8 cellular contexts compared by ENCODE assay signal in the genomic region with DNA sequence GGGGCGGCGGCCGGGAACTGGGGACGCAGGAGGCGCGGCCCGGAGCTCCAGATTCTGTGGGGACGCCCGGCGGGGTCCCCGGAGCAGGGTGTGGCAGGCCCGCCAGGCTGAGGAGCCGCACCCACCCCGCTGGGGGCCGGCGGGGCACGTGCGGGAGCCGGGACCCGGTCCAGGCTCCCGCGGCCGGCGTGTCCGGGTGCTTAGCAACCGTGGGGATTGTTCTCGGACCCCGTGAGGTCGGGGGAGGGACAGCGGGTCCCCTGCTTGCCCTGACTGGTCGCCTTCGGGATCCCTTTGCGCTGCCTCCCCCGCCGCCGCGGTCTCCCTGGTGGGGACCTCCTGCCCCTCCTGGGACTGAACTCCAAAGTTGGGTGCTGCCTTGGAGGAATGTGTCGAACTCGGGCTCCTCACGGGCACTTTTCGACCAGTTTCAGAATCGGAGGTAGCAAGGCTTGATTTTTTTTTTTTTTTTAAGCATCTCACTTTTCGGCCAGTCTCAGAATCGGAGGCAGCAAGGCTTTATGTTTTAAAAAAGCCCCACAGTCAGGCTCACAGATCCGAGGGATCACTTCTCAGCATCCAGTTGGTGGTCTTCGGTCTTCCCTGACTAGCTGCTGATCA. TPM values are rescaled to one million over a fixed set of nuclear protein-coding genes. Genes with fewer than 3 reads are reported as not detected.
A peak's percentile ranks its signal among the peaks of the same experiment; 100 is the strongest.
DNase-seq lines count a peak whose midpoint lies in the region; ATAC-seq lines count a peak whose summit lies in the region.

No MANE protein-coding gene starts in this region.

- peak overlapping the region; percentile 78 for H3K4me3 Mint-ChIP-seq in activated CD4-positive, alpha-beta T cell treated with anti-CD3 and anti-CD28 coated beads for 36 hours

- H3K9me2 ChIP-seq in GM23248 (ENCODE audit: insufficient read depth) (no peaks in the 10 kb centered on the region), Karpas-422 (replicated peaks; ENCODE audit: insufficient read depth, low read length) (no peaks in the 10 kb centered on the region)

- intact Hi-C loops in activated CD4-positive, alpha-beta T cell treated with anti-CD3 and anti-CD28 coated beads for 36 hours (cut with DNase I, micrococcal nuclease) = loop anchor here (5.0 kb wide), 2 partner anchors 54 to 939 kb away; partner anchors contain the start of genes IFI6 (in 1 of the 2) and PIGV (in 1 of the 2)

- H3K27ac Mint-ChIP-seq in activated CD4-positive, alpha-beta T cell treated with anti-CD3 and anti-CD28 coated beads for 36 hours = no peak overlapping the region

- POLR2A ChIA-PET in activated CD4-positive, alpha-beta T cell treated with anti-CD3 and anti-CD28 coated beads for 36 hours (lab: Charles Lee) = interaction anchor here (1.1 to 1.4 kb wide), 5 partner anchors 47 to 492 kb away, joined by 3 to 22 read pairs (median 5); partner anchors contain the start of genes IFI6, STX12 and WDTC1

- in situ Hi-C loops in GM23248 (cut with MboI) = no loop called here

- H3K79me2 ChIP-seq in GM23248 (ENCODE audit: insufficient read depth) (peaks cover 13% of the 10 kb centered on the region), Karpas-422 (ENCODE audit: low read length) (peaks cover 12% of the 10 kb centered on the region)

- H3K9me3 Mint-ChIP-seq in activated CD4-positive, alpha-beta T cell treated with anti-CD3 and anti-CD28 coated beads for 36 hours (ENCODE audit: low read depth) = no peaks in the 10 kb centered on the region

- H3K9ac ChIP-seq in GM23248 (peak overlapping the region; percentile 86), Karpas-422 (ENCODE audit: low read length) (peak overlapping the region; percentile 78)

- H2AFZ ChIP-seq in GM23248 (peak overlapping the region; percentile 85), Karpas-422 (ENCODE audit: low read length) (peak overlapping the region; percentile 57)

- peaks cover 11% of the 10 kb centered on the region; the same call in 1 of the 2 replicates for H3F3A ChIP-seq in GM23248 (ENCODE audit: insufficient read depth)

- H3K36me3 ChIP-seq in GM23248 (ENCODE audit: low read depth) (peaks cover 4% of the 10 kb centered on the region; the same call in 1 of the 2 replicates), Karpas-422 (ENCODE audit: insufficient read depth, low read length) (0 out of 2 replicates have a peak, but pooled peaks cover 2% of the 10 kb centered on the region)

- WGBS in GM23248 (ENCODE audit: low coverage in 1 of 2, low lambda C conversion rate in 2 of 2, missing lambda C conversion rate in 2 of 2), 2 experiments = 1 to 2% methylated on average over 21 to 33 of the region's 46 CpGs

- peaks cover 11% of the 10 kb centered on the region for H3K36me3 Mint-ChIP-seq in activated CD4-positive, alpha-beta T cell treated with anti-CD3 and anti-CD28 coated beads for 36 hours (ENCODE audit: low read depth)

- peak overlapping the region; percentile 73 for H3K27ac ChIP-seq in GM23248
- H3K27ac ChIP-seq in Karpas-422 (ENCODE audit: low read length) = peak overlapping the region; percentile 62

- H4K20me1 ChIP-seq in GM23248 (ENCODE audit: insufficient read depth) (no peaks in the 10 kb centered on the region), Karpas-422 (ENCODE audit: insufficient read depth, low read depth, low read length) (no peaks in the 10 kb centered on the region)

- H3K27me3 ChIP-seq in GM23248 (replicated peaks; ENCODE audit: insufficient read depth) (no peaks in the 10 kb centered on the region), Karpas-422 (ENCODE audit: low read length) (no peaks in the 10 kb centered on the region)

- H3K4me1 ChIP-seq in GM23248 (ENCODE audit: insufficient read depth) (peaks cover 9% of the 10 kb centered on the region; the same call in 1 of the 2 replicates), Karpas-422 (ENCODE audit: low read length) (peaks cover 17% of the 10 kb centered on the region)

- H3K27me3 Mint-ChIP-seq in activated CD4-positive, alpha-beta T cell treated with anti-CD3 and anti-CD28 coated beads for 36 hours = no peaks in the 10 kb centered on the region

- CTCF ChIA-PET in activated CD4-positive, alpha-beta T cell treated with anti-CD3 and anti-CD28 coated beads for 36 hours (lab: Charles Lee) = interaction anchor here (0.8 to 1.9 kb wide), 8 partner anchors 20 to 63 kb away, joined by 3 to 14 read pairs (median 4); partner anchors contain the start of genes IFI6 and STX12

- H3K9me3 ChIP-seq in GM23248 (ENCODE audit: low read depth) (no peaks in the 10 kb centered on the region), Karpas-422 (ENCODE audit: low read length) (no peaks in the 10 kb centered on the region)

- H3K4me3 ChIP-seq in GM23248 (peak overlapping the region; percentile 85), Karpas-422 (ENCODE audit: low read length) (peak overlapping the region; percentile 80)

- DNase-seq in DMS 273 (lab: John Stamatoyannopoulos, UW; ENCODE audit: unreplicated experiment) (peak; percentile 80), DMS 273 treated with DMSO at 0.1 percent for 48 hours (lab: John Stamatoyannopoulos, UW) (no peak), GM23248 (peak; percentile 66), Karpas-422 (peak; percentile 76), lung microvascular endothelial cell (ENCODE audit: low read depth in 2 of 2) (peak; percentile 55 to 58)
- peak; percentile 60 for DNase-seq in activated CD4-positive, alpha-beta T cell treated with anti-CD3 and anti-CD28 coated beads for 36 hours
- DNase-seq in effector CD8-positive, alpha-beta T cell (lab: John Stamatoyannopoulos, UW) = peak; percentile 30
- peak; percentile 64 for DNase-seq in stimulated activated CD8-positive, alpha-beta memory T cell treated with anti-CD3 and anti-CD28 coated beads, Interleukin-4, amount 100 ng/mL, for 48 hours

- H3K4me1 Mint-ChIP-seq in activated CD4-positive, alpha-beta T cell treated with anti-CD3 and anti-CD28 coated beads for 36 hours = peaks cover 15% of the 10 kb centered on the region

- ATAC-seq in activated CD4-positive, alpha-beta T cell treated with anti-CD3 and anti-CD28 coated beads for 36 hours = no peak

- H3K4me2 ChIP-seq in GM23248 (ENCODE audit: unreplicated experiment) (peak overlapping the region; percentile 91), Karpas-422 (ENCODE audit: low read depth, low read length, poor library complexity, severe bottlenecking) (peak overlapping the region; percentile 95)

RNA-seq across cellular contexts. Expression of gene FAM76A, which starts 0.5 kb away (rescaled TPM):
- total RNA-seq in GM23248 (2014; rRNA removed; shearing (Covaris generic)) = 10.2 and 15.3 TPM in 2 replicates
- polyA plus RNA-seq in GM23248 (2016; fragmentation: Nextera tagmentation; extraction: Ambion mirVana) = 6.2 and 6.9 TPM in 2 replicates
- total RNA-seq in Karpas-422 (2014; rRNA removed; shearing (Covaris generic); ENCODE audit: low replicate concordance) = 18.7 and 21.2 TPM in 2 replicates
- total RNA-seq in activated CD4-positive, alpha-beta T cell treated with anti-CD3 and anti-CD28 coated beads for 36 hours = 1 to 10 TPM; 7.4 to 8.1 TPM
- total RNA-seq in lung microvascular endothelial cell = 5.4 and 9.1 TPM in 2 replicates

RNA-seq across cellular contexts. Expression of gene STX12, which starts 46.7 kb away (rescaled TPM):
- total RNA-seq in GM23248 (2014; rRNA removed; shearing (Covaris generic)) = 86.7 and 97.1 TPM in 2 replicates
- polyA plus RNA-seq in GM23248 (2016; fragmentation: Nextera tagmentation; extraction: Ambion mirVana) = 56.6 and 57.1 TPM in 2 replicates
- 27.9 and 39.9 TPM in 2 replicates for total RNA-seq in Karpas-422 (2014; rRNA removed; shearing (Covaris generic); ENCODE audit: low replicate concordance)
- total RNA-seq in activated CD4-positive, alpha-beta T cell treated with anti-CD3 and anti-CD28 coated beads for 36 hours = 10 to 100 TPM; 26.8 to 37.4 TPM
- 56.9 and 78.2 TPM in 2 replicates for total RNA-seq in lung microvascular endothelial cell

RNA-seq across cellular contexts. Expression of gene IFI6, which starts 54.3 kb away (rescaled TPM):
- 31.9 and 32.1 TPM in 2 replicates for total RNA-seq in GM23248 (2014; rRNA removed; shearing (Covaris generic))
- 50.2 and 53.5 TPM in 2 replicates for polyA plus RNA-seq in GM23248 (2016; fragmentation: Nextera tagmentation; extraction: Ambion mirVana)
- 67.3 and 88.2 TPM in 2 replicates for total RNA-seq in Karpas-422 (2014; rRNA removed; shearing (Covaris generic); ENCODE audit: low replicate concordance)
- total RNA-seq in activated CD4-positive, alpha-beta T cell treated with anti-CD3 and anti-CD28 coated beads for 36 hours = 10 to 100 TPM; 41.8 to 62.5 TPM
- total RNA-seq in lung microvascular endothelial cell = 19.2 and 21.4 TPM in 2 replicates
